ENCODE assay signal across 17 cellular contexts in the genomic region with DNA sequence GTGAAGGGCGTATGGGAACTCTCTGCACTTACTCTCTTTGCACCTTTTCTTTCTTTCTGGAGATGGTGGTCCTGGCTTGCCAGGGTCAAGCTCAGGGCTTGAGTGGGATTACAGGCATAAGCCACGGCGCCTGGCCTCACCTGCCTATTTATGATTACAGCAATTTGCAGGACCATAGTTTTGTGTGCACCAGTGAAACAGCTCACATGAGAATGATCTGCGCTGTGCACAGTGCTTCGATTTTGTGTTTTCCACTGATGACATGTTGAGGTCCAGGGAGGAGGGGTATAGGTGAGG. TPM values are rescaled to one million over a fixed set of nuclear protein-coding genes. Genes with fewer than 3 reads are reported as not detected.
DNase-seq lines count a peak whose midpoint lies in the region; ATAC-seq and TF ChIP-seq lines count a peak whose summit lies in the region.
"Had no signal": no experiment of that assay in that cellular context is flagged by ENCODE, and none has a peak within 500 bp of the region (broad histone marks: within the 10 kb centered on the region; RNA-seq: fewer than 3 reads in every experiment).

No MANE protein-coding gene starts in this region.

- CTCF ChIA-PET in CD4-positive, alpha-beta T cell (lab: Charles Lee), result interaction anchor here (1.7 kb wide), 1 partner anchor 43 kb away, joined by 4 read pairs; no protein-coding TSS in a partner anchor
- CTCF ChIA-PET in activated CD4-positive, alpha-beta memory T cell treated with anti-CD3 and anti-CD28 coated beads for 36 hours (lab: Charles Lee), result no interaction called here

- no peaks in the 10 kb centered on the region for H3K27me3 Mint-ChIP-seq in CD4-positive, alpha-beta T cell
- no peaks in the 10 kb centered on the region for H3K27me3 Mint-ChIP-seq in activated CD4-positive, alpha-beta memory T cell treated with anti-CD3 and anti-CD28 coated beads for 36 hours
- no peaks in the 10 kb centered on the region for H3K27me3 Mint-ChIP-seq in naive thymus-derived CD8-positive, alpha-beta T cell

- POLR2A ChIA-PET in CD4-positive, alpha-beta T cell (lab: Charles Lee), result interaction anchor here (1.0 to 6.0 kb wide), 2 partner anchors 34 to 39 kb away, joined by 3 to 150 read pairs; no protein-coding TSS in a partner anchor
- POLR2A ChIA-PET in activated CD4-positive, alpha-beta memory T cell treated with anti-CD3 and anti-CD28 coated beads for 36 hours (lab: Charles Lee), result interaction anchor here (3.1 kb wide), 1 partner anchor 33 kb away, joined by 17 read pairs; no protein-coding TSS in a partner anchor
- POLR2A ChIA-PET in naive thymus-derived CD8-positive, alpha-beta T cell (lab: Charles Lee), result interaction anchor here (1.6 to 15.8 kb wide), 3 partner anchors 18 to 40 kb away, joined by 7 to 229 read pairs (median 152); partner anchors contain the start of gene RBM38

- H3K9me3 Mint-ChIP-seq in CD4-positive, alpha-beta T cell, result no peaks in the 10 kb centered on the region
- no peaks in the 10 kb centered on the region for H3K9me3 Mint-ChIP-seq in activated CD4-positive, alpha-beta memory T cell treated with anti-CD3 and anti-CD28 coated beads for 36 hours
- no peaks in the 10 kb centered on the region for H3K9me3 Mint-ChIP-seq in naive thymus-derived CD8-positive, alpha-beta T cell
- H3K9me3 Mint-ChIP-seq: HFFc6 had no signal

- TF ChIP-seq CTCF in CD4-positive, alpha-beta T cell (IDR thresholded peaks at IDR 0.05), result no peak
- TF ChIP-seq CTCF in adrenal gland (IDR thresholded peaks at IDR 0.05), result no peak

- no peaks in the 10 kb centered on the region for H3K9me3 ChIP-seq in CD4-positive, alpha-beta T cell (ENCODE audit: control insufficient read depth, low read length)
- no peaks in the 10 kb centered on the region for H3K9me3 ChIP-seq in adrenal gland (replicated peaks in 1 of 3)
- H3K9me3 ChIP-seq: MG63 had no signal

- no peaks in the 10 kb centered on the region for H3K36me3 ChIP-seq in adrenal gland (replicated peaks in 1 of 2)
- H3K36me3 ChIP-seq: MG63 had no signal

- H3K36me3 Mint-ChIP-seq in CD4-positive, alpha-beta T cell (ENCODE audit: low read depth), result no peaks in the 10 kb centered on the region
- no peaks in the 10 kb centered on the region for H3K36me3 Mint-ChIP-seq in activated CD4-positive, alpha-beta memory T cell treated with anti-CD3 and anti-CD28 coated beads for 36 hours
- no peaks in the 10 kb centered on the region for H3K36me3 Mint-ChIP-seq in naive thymus-derived CD8-positive, alpha-beta T cell

- no peaks in the 10 kb centered on the region for H3K27me3 ChIP-seq in CD4-positive, alpha-beta T cell (ENCODE audit: control insufficient read depth, insufficient read depth, low read length)
- H3K27me3 ChIP-seq in adrenal gland, result no peaks in the 10 kb centered on the region
- H3K27me3 ChIP-seq: MG63 had no signal

- 79 to 95% (median 89%) methylated on average over 4 to 5 of the region's 5 CpGs for WGBS in adrenal gland, 4 donors

- peak overlapping the region; percentile 20 for H3K4me3 Mint-ChIP-seq in CD4-positive, alpha-beta T cell
- H3K4me3 Mint-ChIP-seq in activated CD4-positive, alpha-beta memory T cell treated with anti-CD3 and anti-CD28 coated beads for 36 hours, result no peak overlapping the region
- peak overlapping the region in 8 of 10 donors; percentile 4 to 83 (median 46) for H3K4me3 Mint-ChIP-seq in naive thymus-derived CD8-positive, alpha-beta T cell
- H3K4me3 Mint-ChIP-seq: HFFc6 had no signal

- intact Hi-C loops in Right ventricle myocardium superior (cut with DNase I), result no loop called here
- intact Hi-C loops in left cardiac atrium (cut with DNase I), result no loop called here
- intact Hi-C loops in CD4-positive, alpha-beta T cell (cut with DNase I, micrococcal nuclease), result no loop called here
- intact Hi-C loops in activated CD4-positive, alpha-beta memory T cell treated with anti-CD3 and anti-CD28 coated beads for 36 hours (cut with micrococcal nuclease), result no loop called here
- intact Hi-C loops in adrenal gland (cut with DNase I), result no loop called here

- H3K4me1 ChIP-seq in adrenal gland (replicated peaks in 1 of 2), result peaks cover 2 to 6% of the 10 kb centered on the region in 2 donors

- TF ChIP-seq POLR2A in adrenal gland (IDR thresholded peaks at IDR 0.05), result no peak

- DNase-seq in Right ventricle myocardium superior (peak; percentile 17), left cardiac atrium (no peak), adrenal gland (no peak)
- DNase-seq in CD4-positive, alpha-beta T cell, result no peak
- no peak for DNase-seq in activated CD4-positive, alpha-beta memory T cell treated with anti-CD3 and anti-CD28 coated beads for 36 hours
- no peak for DNase-seq in naive thymus-derived CD8-positive, alpha-beta T cell
- DNase-seq in activated effector memory CD4-positive, alpha-beta T cell treated with anti-CD3 and anti-CD28 coated beads, Interleukin-2, amount 50 U/mL, for 16 hours, result no peak
- DNase-seq: DMS 273 treated with DMSO at 0.1 percent for 48 hours, HFFc6, MG63, NCI-H1092, NCI-H146, NCI-H2081 treated with DMSO at 0.1 percent for 48 hours, NCI-H510A, NCI-H774, PC-3 had no signal

- H3K27ac ChIP-seq in CD4-positive, alpha-beta T cell (ENCODE audit: low read depth, low read length), result no peak overlapping the region
- no peak overlapping the region for H3K27ac ChIP-seq in adrenal gland

- ATAC-seq in Right ventricle myocardium superior (ENCODE audit: poor library complexity) (no peak), left cardiac atrium (no peak), HG03439 (IDR thresholded peaks at IDR 0.05; ENCODE audit: unreplicated experiment) (no peak)
- no peak for ATAC-seq in CD4-positive, alpha-beta T cell (ENCODE audit: poor library complexity)
- no peak for ATAC-seq in naive thymus-derived CD8-positive, alpha-beta T cell
- ATAC-seq: PC-3 had no signal

- H3K4me1 Mint-ChIP-seq in CD4-positive, alpha-beta T cell (ENCODE audit: low read depth), result peaks cover 71% of the 10 kb centered on the region
- peaks cover 55% of the 10 kb centered on the region for H3K4me1 Mint-ChIP-seq in activated CD4-positive, alpha-beta memory T cell treated with anti-CD3 and anti-CD28 coated beads for 36 hours (ENCODE audit: low read depth)
- H3K4me1 Mint-ChIP-seq in naive thymus-derived CD8-positive, alpha-beta T cell, result peaks cover 45 to 91% (median 76%) of the 10 kb centered on the region in 4 donors

- peak overlapping the region; percentile 88 for H3K27ac Mint-ChIP-seq in CD4-positive, alpha-beta T cell
- peak overlapping the region; percentile 24 for H3K27ac Mint-ChIP-seq in activated CD4-positive, alpha-beta memory T cell treated with anti-CD3 and anti-CD28 coated beads for 36 hours
- H3K27ac Mint-ChIP-seq in naive thymus-derived CD8-positive, alpha-beta T cell, result peak overlapping the region in 4 of 10 donors; percentile 27 to 60 (median 42)
- H3K27ac Mint-ChIP-seq: HFFc6 had no signal

- H3K4me3 ChIP-seq in adrenal gland, result no peak overlapping the region
- H3K4me3 ChIP-seq: MG63 had no signal

RNA-seq across cellular contexts. Expression of gene RBM38, which starts 40.3 kb away (rescaled TPM):
- total RNA-seq in Right ventricle myocardium superior, result 91.5 TPM
- total RNA-seq in left cardiac atrium, result 100 to 1,000 TPM in 1 of 2 donors, 10 to 100 TPM in 1; 78.6 to 101 TPM
- 100 to 1,000 TPM; 604 to 645 TPM for total RNA-seq in CD4-positive, alpha-beta T cell
- 10 to 100 TPM; 73.4 to 77.3 TPM for total RNA-seq in activated CD4-positive, alpha-beta memory T cell treated with anti-CD3 and anti-CD28 coated beads for 36 hours
- 100 to 1,000 TPM; 117 to 121 TPM for total RNA-seq in naive thymus-derived CD8-positive, alpha-beta T cell
- polyA plus RNA-seq in naive thymus-derived CD8-positive, alpha-beta T cell, result 100 to 1,000 TPM in 1 of 3 donors, 10 to 100 TPM in 2; 48.9 to 153 (median 69.0) TPM
- total RNA-seq in adrenal gland, result 10 to 100 TPM in 7 of 8 donors, 1 to 10 TPM in 1; 7.2 to 25.9 (median 14.1) TPM
- 10 to 100 TPM in 2 of 3 donors, 1 to 10 TPM in 1; 3.0 to 24.1 (median 10.5) TPM for polyA plus RNA-seq in adrenal gland
